In the genomic region with DNA sequence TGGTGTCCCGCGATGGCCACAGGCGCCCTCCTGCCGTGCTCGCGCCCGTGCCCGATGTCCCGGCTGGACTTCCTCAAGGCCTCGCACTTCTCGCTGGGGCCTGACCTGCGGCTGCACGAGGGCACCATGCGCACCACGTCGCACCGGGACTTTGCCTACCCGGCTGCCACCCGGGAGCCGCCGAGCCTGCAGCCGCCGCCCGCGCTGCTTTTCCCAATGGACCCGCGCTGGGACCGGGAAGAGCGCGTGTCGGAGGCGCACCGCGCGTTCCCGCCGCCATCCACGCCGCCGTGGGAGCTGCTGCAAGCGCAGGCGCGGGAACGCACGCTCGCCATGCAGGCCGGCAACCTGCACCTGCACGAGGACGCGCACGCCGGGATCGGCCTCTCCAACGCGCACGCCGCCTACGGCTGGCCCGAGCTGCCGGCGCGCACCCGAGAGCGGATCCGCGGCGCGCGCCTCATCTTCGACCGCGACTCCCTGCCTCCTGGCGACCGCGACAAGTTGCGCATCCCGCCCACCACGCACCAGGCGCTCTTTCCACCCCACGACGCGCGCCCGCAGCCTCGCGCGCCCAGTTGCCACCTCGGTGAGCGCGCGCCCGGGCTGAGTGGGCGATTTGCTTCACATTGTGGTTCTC, we compare ENCODE assay signal across 8 cellular contexts. TPM values are rescaled to one million over a fixed set of nuclear protein-coding genes. Genes with fewer than 3 reads are reported as not detected.
A peak's percentile ranks its signal among the peaks of the same experiment; 100 is the strongest.
DNase-seq lines count a peak whose midpoint lies in the region; ATAC-seq and TF ChIP-seq lines count a peak whose summit lies in the region.

No MANE protein-coding gene starts in this region.

- H3K27ac ChIP-seq in neutrophil (no peak overlapping the region), upper lobe of left lung (no peak overlapping the region)

- TF ChIP-seq CTCF in GM13977 (IDR thresholded peaks at IDR 0.05; ENCODE audit: extremely low read depth, insufficient read depth, missing control alignments) (no peak), fibroblast of villous mesenchyme (IDR thresholded peaks at IDR 0.05; ENCODE audit: insufficient read depth, low read depth, low read length) (no peak), neutrophil (IDR thresholded peaks at IDR 0.05) (no peak), upper lobe of left lung (IDR thresholded peaks at IDR 0.05) (peak in 2 of 6 experiments; percentile 26 to 58)

- H3K4me3 ChIP-seq in fibroblast of villous mesenchyme (ENCODE audit: low read depth, low read length) (peak overlapping the region; percentile 38), neutrophil (ENCODE audit: low read depth in 1 of 2, low read length in 1 of 2) (peak overlapping the region; percentile 22 to 43), upper lobe of left lung (peak overlapping the region; percentile 19 to 55 (median 39))

- no peak overlapping the region for H3K27ac Mint-ChIP-seq in activated T-cell treated with anti-CD3 and anti-CD28 coated beads, Interleukin-2, amount 50 U/mL, for 24 hours

- H3K36me3 ChIP-seq in neutrophil (no peaks in the 10 kb centered on the region), upper lobe of left lung (no peaks in the 10 kb centered on the region)

- ATAC-seq in upper lobe of left lung (ENCODE audit: low FRiP score in 2 of 2) (peak in 1 of 2 donors; percentile 44), HG02678 (IDR thresholded peaks at IDR 0.05; ENCODE audit: unreplicated experiment) (no peak), HG03571 (IDR thresholded peaks at IDR 0.05; ENCODE audit: unreplicated experiment) (no peak)

- 7 to 20% methylated on average over 2 to 37 of the region's 93 CpGs for whole genome bisulfite sequencing in upper lobe of left lung, 2 donors

- H3K4me3 Mint-ChIP-seq in activated T-cell treated with anti-CD3 and anti-CD28 coated beads, Interleukin-2, amount 50 U/mL, for 24 hours: peak overlapping the region; percentile 51

- TF ChIP-seq EP300 in upper lobe of left lung (IDR thresholded peaks at IDR 0.05): no peak

- peaks cover 88% of the 10 kb centered on the region for H3K27me3 ChIP-seq in neutrophil
- H3K27me3 ChIP-seq in upper lobe of left lung: peaks cover 0 to 10% (median 0%) of the 10 kb centered on the region in 4 donors

- peaks cover 11% of the 10 kb centered on the region for H3K4me1 Mint-ChIP-seq in activated T-cell treated with anti-CD3 and anti-CD28 coated beads, Interleukin-2, amount 50 U/mL, for 24 hours (ENCODE audit: low read depth)

- H3K4me1 ChIP-seq in neutrophil (ENCODE audit: control insufficient read depth in 1 of 2, insufficient read depth in 1 of 2, low read depth in 1 of 2, low read length in 1 of 2) (peaks cover 19 to 22% of the 10 kb centered on the region in 2 experiments), upper lobe of left lung (peaks cover 17 to 23% (median 19%) of the 10 kb centered on the region in 4 donors)

- no peaks in the 10 kb centered on the region for H3K9me3 Mint-ChIP-seq in activated T-cell treated with anti-CD3 and anti-CD28 coated beads, Interleukin-2, amount 50 U/mL, for 24 hours

- DNase-seq in GM13977 (ENCODE audit: low spot score): peak; percentile 74
- DNase-seq in NCI-H2227 treated with DMSO at 0.1 percent for 48 hours (lab: John Stamatoyannopoulos, UW): peak; percentile 61
- DNase-seq in activated T-cell treated with anti-CD3 and anti-CD28 coated beads, Interleukin-2, amount 50 U/mL, for 24 hours: peak; percentile 75
- peak; percentile 27 for DNase-seq in fibroblast of villous mesenchyme (ENCODE audit: low read depth)
- peak in 1 of 2 donors; percentile 90 for DNase-seq in upper lobe of left lung

- peaks cover 76% of the 10 kb centered on the region for H3K27me3 Mint-ChIP-seq in activated T-cell treated with anti-CD3 and anti-CD28 coated beads, Interleukin-2, amount 50 U/mL, for 24 hours

- no peak for TF ChIP-seq POLR2A in upper lobe of left lung (IDR thresholded peaks at IDR 0.05)

- no peaks in the 10 kb centered on the region for H3K9me3 ChIP-seq in neutrophil
- no peaks in the 10 kb centered on the region for H3K9me3 ChIP-seq in upper lobe of left lung

- in situ Hi-C loops in GM13977 (cut with MboI; ENCODE audit: low pct_unique_long_range_greater_than_20kb, low sequenced_read_pairs, unreplicated experiment): no loop called here

- H3K36me3 Mint-ChIP-seq in activated T-cell treated with anti-CD3 and anti-CD28 coated beads, Interleukin-2, amount 50 U/mL, for 24 hours (ENCODE audit: low read depth): no peaks in the 10 kb centered on the region

RNA-seq across cellular contexts. Expression of gene PEX11G, which starts 12.1 kb away (rescaled TPM):
- 2.3 and 2.6 TPM in 2 replicates for total RNA-seq in fibroblast of villous mesenchyme
- 1 to 10 TPM; 2.3 to 9.1 (median 5.4) TPM for total RNA-seq in upper lobe of left lung

RNA-seq across cellular contexts. Expression of gene ZNF358, which starts 15.0 kb away (rescaled TPM):
- total RNA-seq in fibroblast of villous mesenchyme: 13.8 and 20.9 TPM in 2 replicates
- 100 to 1,000 TPM in 1 of 6 donors, 10 to 100 TPM in 5; 31.1 to 116 (median 57.8) TPM for total RNA-seq in upper lobe of left lung

RNA-seq across cellular contexts. Expression of gene MCOLN1, which starts 21.5 kb away (rescaled TPM):
- 5.5 and 8.6 TPM in 2 replicates for total RNA-seq in fibroblast of villous mesenchyme
- total RNA-seq in upper lobe of left lung: 100 to 1,000 TPM in 2 of 6 donors, 10 to 100 TPM in 4; 12.9 to 118 (median 69.7) TPM

RNA-seq across cellular contexts. Expression of gene PNPLA6, which starts 34.6 kb away (rescaled TPM):
- total RNA-seq in fibroblast of villous mesenchyme (101 and 106 TPM in 2 replicates), upper lobe of left lung (100 to 1,000 TPM; 125 to 412 (median 328) TPM)
